In the genomic region with DNA sequence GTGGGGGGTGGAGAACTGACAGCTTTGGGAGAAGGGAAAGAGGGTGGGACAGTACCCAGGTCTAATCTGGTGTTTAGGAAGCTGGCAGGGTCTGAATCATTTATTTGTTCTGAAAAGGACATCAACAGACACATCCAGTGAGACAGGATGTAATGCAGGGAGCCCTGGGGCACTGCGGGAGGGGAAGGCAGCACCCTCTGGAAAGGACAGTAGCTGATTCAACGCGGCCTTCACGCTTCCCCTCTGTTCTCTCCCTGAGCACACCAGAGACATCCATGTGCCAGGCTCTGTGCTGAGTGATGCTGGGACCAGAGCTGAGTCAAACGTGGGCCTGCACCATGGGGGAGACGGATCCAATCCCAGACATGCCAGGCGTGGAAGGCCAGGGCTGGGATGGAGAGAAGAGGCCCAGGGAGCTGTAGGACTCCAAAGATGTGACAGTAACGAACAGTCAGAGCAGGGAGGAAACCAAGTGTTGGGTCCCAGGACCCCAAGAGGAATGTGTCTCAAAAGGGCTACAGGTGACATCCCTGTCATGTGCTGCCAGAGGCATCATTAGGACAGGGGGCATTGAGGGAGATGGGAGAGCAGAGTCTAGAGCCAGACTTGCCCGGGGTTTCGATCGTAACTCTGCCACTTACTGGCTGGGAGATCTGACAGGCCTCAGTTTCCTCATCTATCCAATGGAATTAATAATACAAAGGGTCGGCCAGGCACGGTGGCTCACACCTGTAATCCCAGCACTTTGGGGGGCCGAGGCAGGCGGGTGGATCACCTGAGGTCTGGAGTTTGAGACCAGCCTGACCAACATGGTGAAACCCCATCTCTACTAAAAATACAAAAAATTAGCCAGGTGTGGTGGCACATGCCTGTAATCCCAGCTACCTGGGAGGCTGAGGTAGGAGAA, we compare ENCODE assay signal across 1 cellular context.
TF ChIP-seq lines count a peak whose summit lies in the region.

No MANE protein-coding gene starts in this region.

TF ChIP-seq in H1, 55 proteins besides CTCF, POLR2A, EP300 and RAD21:
- no peak for TF ChIP-seq HDAC6 (IDR thresholded peaks at IDR 0.05; ENCODE audit: low read depth, low read length)
- no peak for TF ChIP-seq CREB1 (IDR thresholded peaks at IDR 0.05)
- no peak for TF ChIP-seq MAFK (IDR thresholded peaks at IDR 0.05; ENCODE audit: low read depth, low read length)
- TF ChIP-seq CBX8 (IDR thresholded peaks at IDR 0.05; ENCODE audit: borderline replicate concordance, low read depth, low read length) = no peak
- TF ChIP-seq, protein P1, sequence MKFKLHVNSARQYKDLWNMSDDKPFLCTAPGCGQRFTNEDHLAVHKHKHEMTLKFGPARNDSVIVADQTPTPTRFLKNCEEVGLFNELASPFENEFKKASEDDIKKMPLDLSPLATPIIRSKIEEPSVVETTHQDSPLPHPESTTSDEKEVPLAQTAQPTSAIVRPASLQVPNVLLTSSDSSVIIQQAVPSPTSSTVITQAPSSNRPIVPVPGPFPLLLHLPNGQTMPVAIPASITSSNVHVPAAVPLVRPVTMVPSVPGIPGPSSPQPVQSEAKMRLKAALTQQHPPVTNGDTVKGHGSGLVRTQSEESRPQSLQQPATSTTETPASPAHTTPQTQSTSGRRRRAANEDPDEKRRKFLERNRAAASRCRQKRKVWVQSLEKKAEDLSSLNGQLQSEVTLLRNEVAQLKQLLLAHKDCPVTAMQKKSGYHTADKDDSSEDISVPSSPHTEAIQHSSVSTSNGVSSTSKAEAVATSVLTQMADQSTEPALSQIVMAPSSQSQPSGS (IDR thresholded peaks at IDR 0.05; ENCODE audit: low read length) = no peak
- no peak for TF ChIP-seq SIRT6 (IDR thresholded peaks at IDR 0.05; ENCODE audit: low read length)
- TF ChIP-seq BRCA1 (IDR thresholded peaks at IDR 0.05; ENCODE audit: low read depth, low read length) = no peak
- TF ChIP-seq CBX5 (IDR thresholded peaks at IDR 0.05; ENCODE audit: low read depth, low read length) = no peak
- no peak for TF ChIP-seq CEBPB (IDR thresholded peaks at IDR 0.05; ENCODE audit: low read depth, low read length)
- no peak for TF ChIP-seq SIX5 (IDR thresholded peaks at IDR 0.05; ENCODE audit: low read depth, low read length)
- TF ChIP-seq MAX (IDR thresholded peaks at IDR 0.05) = no peak
- TF ChIP-seq SP4 (IDR thresholded peaks at IDR 0.05; ENCODE audit: low read length) = no peak
- TF ChIP-seq HDAC2 (IDR thresholded peaks at IDR 0.05; ENCODE audit: borderline replicate concordance in 1 of 2, low read depth in 2 of 2, low read length in 2 of 2) = no peak
- no peak for TF ChIP-seq ASH2L (IDR thresholded peaks at IDR 0.05; ENCODE audit: low read length)
- no peak for TF ChIP-seq CHD2 (IDR thresholded peaks at IDR 0.05; ENCODE audit: low read length)
